ENCODE assay signal across 27 cellular contexts in genomic region chr12:3556716-3557115, GRCh38.
DNase-seq lines count a peak whose midpoint lies in the region; ATAC-seq, FAIRE-seq and TF ChIP-seq lines count a peak whose summit lies in the region.
"Had no signal": no experiment of that assay in that cellular context is flagged by ENCODE, and none has a peak within 500 bp of the region (broad histone marks: within the 10 kb centered on the region; RNA-seq: fewer than 3 reads in every experiment).

No MANE protein-coding gene starts in this region.

- H2BK120ac ChIP-seq in H1 (replicated peaks; ENCODE audit: low read depth, low read length), result no peak overlapping the region

- H3K9ac ChIP-seq in H1 (replicated peaks in 1 of 4; ENCODE audit: extremely low read depth in 1 of 4, low read depth in 3 of 4, low read length in 3 of 4), result no peak overlapping the region
- H3K9ac ChIP-seq: BLaER1 had no signal

- CTCF ChIA-PET in H1 (lab: Charles Lee; ENCODE audit: partially characterized antibody), result interaction anchor here (0.9 to 1.2 kb wide), 4 partner anchors 13 to 256 kb away, joined by 3 to 4 read pairs (median 3); no protein-coding TSS in a partner anchor

- H3K79me2 ChIP-seq in H1 (ENCODE audit: control insufficient read depth in 1 of 2, insufficient read depth in 2 of 2, low read length in 2 of 2), result no peaks in the 10 kb centered on the region

- H3K18ac ChIP-seq in H1 (ENCODE audit: extremely low read depth, low read length), result 0 out of 2 replicates have a peak overlapping the region, but pooled peaks have one; percentile 3

- no peak overlapping the region for H2BK20ac ChIP-seq in H1 (ENCODE audit: low read length)

- TF ChIP-seq CTCF in RWPE2 (IDR thresholded peaks at IDR 0.05; ENCODE audit: poor library complexity, severe bottlenecking), result no peak
- TF ChIP-seq CTCF in H1 (IDR thresholded peaks at IDR 0.05; ENCODE audit: control extremely low read depth in 1 of 3, insufficient read depth in 1 of 3, low read depth in 1 of 3, low read length in 3 of 3), result no peak
- no peak for TF ChIP-seq CTCF in GM13977 (IDR thresholded peaks at IDR 0.05; ENCODE audit: extremely low read depth, insufficient read depth, missing control alignments)

- no peak overlapping the region for H3K4ac ChIP-seq in H1 (replicated peaks; ENCODE audit: insufficient read length, low read depth, low read length)

- no peak overlapping the region for H4K5ac ChIP-seq in H1 (ENCODE audit: insufficient read length, low read depth, low read length)

- no peak overlapping the region for H2BK5ac ChIP-seq in H1 (ENCODE audit: low read depth, low read length)

- H4K20me1 ChIP-seq in H1 (replicated peaks in 1 of 2; ENCODE audit: control insufficient read depth in 1 of 2, insufficient read depth in 2 of 2, low read length in 2 of 2), result no peaks in the 10 kb centered on the region
- H4K20me1 ChIP-seq: BLaER1 had no signal

- H3K27ac ChIP-seq in RWPE2 (ENCODE audit: poor library complexity, severe bottlenecking) (no peak overlapping the region), H1 (ENCODE audit: low read depth, low read length) (no peak overlapping the region)
- H3K27ac ChIP-seq: BLaER1 had no signal

- no peaks in the 10 kb centered on the region for H3K9me3 ChIP-seq in RWPE2 (ENCODE audit: severe bottlenecking)
- no peaks in the 10 kb centered on the region for H3K9me3 ChIP-seq in H1 (ENCODE audit: insufficient read depth in 2 of 2, low read depth in 1 of 2, low read length in 1 of 2)
- H3K9me3 ChIP-seq: BE2C, BLaER1 had no signal

- TF ChIP-seq POLR2A in H1 (IDR thresholded peaks at IDR 0.05; ENCODE audit: control extremely low read depth in 1 of 2, low read depth in 2 of 2, low read length in 2 of 2), result no peak

- H3K4me3 ChIP-seq in RWPE2 (ENCODE audit: severe bottlenecking), result no peak overlapping the region
- H3K4me3 ChIP-seq in H1 (ENCODE audit: extremely low read depth in 1 of 4, insufficient read depth in 2 of 4, low read depth in 3 of 4, low read length in 4 of 4), result no peak overlapping the region
- H3K4me3 ChIP-seq: BLaER1, GM12878 had no signal

- FAIRE-seq in H1 (lab: Jason Lieb, UNC), result no peak
- FAIRE-seq: A204.1, GM12878, GM12892, GM19239 had no signal

- H3K4me2 ChIP-seq in H1 (ENCODE audit: insufficient read depth in 1 of 2, low read depth in 2 of 2, low read length in 2 of 2), result no peak overlapping the region
- H3K4me2 ChIP-seq: BLaER1 had no signal

- H3K27me3 ChIP-seq in RWPE2 (ENCODE audit: insufficient read depth, poor library complexity, severe bottlenecking) (peaks cover 5% of the 10 kb centered on the region), H1 (replicated peaks in 1 of 4; ENCODE audit: control insufficient read depth in 3 of 4, extremely low read depth in 1 of 4, insufficient read depth in 3 of 4, low read length in 3 of 4) (no peaks in the 10 kb centered on the region; a peak in 2 of 7 replicates)
- H3K27me3 ChIP-seq: BLaER1 had no signal

- no peaks in the 10 kb centered on the region for H3K23me2 ChIP-seq in H1 (ENCODE audit: low read depth, low read length)

- no peak overlapping the region for H2BK15ac ChIP-seq in H1 (ENCODE audit: low read length)

- H3K56ac ChIP-seq in H1 (replicated peaks; ENCODE audit: insufficient read length, low read depth, low read length), result no peak overlapping the region

- in situ Hi-C loops in GM13977 (cut with MboI; ENCODE audit: low pct_unique_long_range_greater_than_20kb, low sequenced_read_pairs, unreplicated experiment), result no loop called here

- H3K23ac ChIP-seq in H1 (ENCODE audit: insufficient read length), result no peak overlapping the region

- H3K4me1 ChIP-seq in RWPE2 (ENCODE audit: insufficient read depth, poor library complexity, severe bottlenecking) (no peaks in the 10 kb centered on the region), H1 (replicated peaks in 1 of 4; ENCODE audit: control insufficient read depth in 3 of 4, insufficient read depth in 4 of 4, low read length in 3 of 4) (peaks cover 0 to 6% (median 4%) of the 10 kb centered on the region in 4 experiments; a peak in 4 of 7 replicates)
- H3K4me1 ChIP-seq: BE2C had no signal

- POLR2A ChIA-PET in H1 (lab: Charles Lee; ENCODE audit: partially characterized antibody), result no interaction called here

- peak; percentile 42 for DNase-seq in RWPE2 (ENCODE audit: low spot score)
- DNase-seq in H1 (ENCODE audit: low read depth in 1 of 2, low spot score in 2 of 2), result no peak
- peak; percentile 85 for DNase-seq in mesenteric fat pad (ENCODE audit: low spot score)
- peak; percentile 10 for DNase-seq in sciatic nerve (ENCODE audit: low spot score)
- no peak for DNase-seq in GM13977 (ENCODE audit: low spot score)
- no peak for DNase-seq in NCI-H146 treated with DMSO at 0.1 percent for 48 hours (lab: John Stamatoyannopoulos, UW; ENCODE audit: unreplicated experiment)
- DNase-seq: 8988T; ACHN; BE2C; C1 segment of cervical spinal cord; CD4-positive, alpha-beta memory T cell; CD4-positive, CD25-positive, alpha-beta regulatory T cell; CD8-positive, alpha-beta memory T cell; COR-L47; DMS 273 treated with DMSO at 0.1 percent for 48 hours; DMS153; DMS53; DMS79; DND-41; EL; GDM1 had no signal

- 84% methylated on average over 1 of the region's 1 CpG; no CpG with 5 or more reads in 1 of the 2 experiments for WGBS in H1 (ENCODE audit: extremely low coverage in 1 of 2, insufficient coverage in 1 of 2, insufficient read length in 1 of 2, insufficient replicate concordance in 2 of 2, low coverage in 1 of 2, low lambda C conversion rate in 2 of 2, missing lambda C conversion rate in 1 of 2), 2 experiments

- H2AK5ac ChIP-seq in H1 (ENCODE audit: low read depth, low read length), result no peak overlapping the region

- no peaks in the 10 kb centered on the region for H3K79me1 ChIP-seq in H1 (ENCODE audit: low read depth, low read length)

- TF ChIP-seq EP300 in H1 (IDR thresholded peaks at IDR 0.05; ENCODE audit: borderline replicate concordance in 1 of 2, low read depth in 2 of 2, low read length in 2 of 2), result no peak

- H3K36me3 ChIP-seq in RWPE2 (ENCODE audit: low read depth), result no peaks in the 10 kb centered on the region
- H3K36me3 ChIP-seq in H1 (ENCODE audit: control insufficient read depth in 2 of 4, insufficient read depth in 4 of 4, low read length in 3 of 4), result no peaks in the 10 kb centered on the region
- H3K36me3 ChIP-seq: BE2C, BLaER1 had no signal

- no peak for ATAC-seq in RWPE2 (ENCODE audit: low read depth)
- no peak for ATAC-seq in sciatic nerve
- ATAC-seq in HG02884 (IDR thresholded peaks at IDR 0.05; ENCODE audit: unreplicated experiment), result no peak
- ATAC-seq: GM12878 had no signal

- H2BK12ac ChIP-seq in H1 (ENCODE audit: low read depth, low read length), result no peak overlapping the region

- H2AFZ ChIP-seq in H1 (ENCODE audit: low read length), result no peak overlapping the region

- H3K14ac ChIP-seq in H1 (ENCODE audit: insufficient read length), result no peak overlapping the region

- no peak overlapping the region for H4K91ac ChIP-seq in H1 (replicated peaks; ENCODE audit: insufficient read length, low read length)

- no peak overlapping the region for H4K8ac ChIP-seq in H1 (ENCODE audit: extremely low read depth, insufficient read depth, low read length)

- intact Hi-C loops in sciatic nerve (cut with DNase I), result no loop called here

- no peak for TF ChIP-seq RAD21 in H1 (IDR thresholded peaks at IDR 0.05 in 1 of 2, conservative IDR thresholded peaks at IDR 0.05 in 1 of 2; ENCODE audit: low read depth in 2 of 2, low read length in 2 of 2)

TF ChIP-seq in H1, 55 proteins besides CTCF, POLR2A, EP300 and RAD21:
- TF ChIP-seq HDAC6 (IDR thresholded peaks at IDR 0.05; ENCODE audit: low read depth, low read length), result no peak
- TF ChIP-seq GTF2F1 (IDR thresholded peaks at IDR 0.05; ENCODE audit: borderline replicate concordance, low read depth, low read length), result no peak
- no peak for TF ChIP-seq SP2 (IDR thresholded peaks at IDR 0.05; ENCODE audit: low read length)
- no peak for TF ChIP-seq KDM1A (IDR thresholded peaks at IDR 0.05; ENCODE audit: borderline replicate concordance, low read length)
- TF ChIP-seq FOSL1 (IDR thresholded peaks at IDR 0.05; ENCODE audit: insufficient read depth, low read depth, low read length), result no peak
- TF ChIP-seq ASH2L (IDR thresholded peaks at IDR 0.05; ENCODE audit: low read length), result no peak
- no peak for TF ChIP-seq POU5F1 (IDR thresholded peaks at IDR 0.05; ENCODE audit: low read depth, low read length)
- no peak for TF ChIP-seq SIX5 (IDR thresholded peaks at IDR 0.05; ENCODE audit: low read depth, low read length)
- no peak for TF ChIP-seq RFX5 (IDR thresholded peaks at IDR 0.05; ENCODE audit: borderline replicate concordance, low read depth, low read length)
- TF ChIP-seq POLR2AphosphoS5 (IDR thresholded peaks at IDR 0.05; ENCODE audit: low read depth, low read length), result no peak
- no peak for TF ChIP-seq BRCA1 (IDR thresholded peaks at IDR 0.05; ENCODE audit: low read depth, low read length)
- no peak for TF ChIP-seq SIRT6 (IDR thresholded peaks at IDR 0.05; ENCODE audit: low read length)
- TF ChIP-seq NRF1 (IDR thresholded peaks at IDR 0.05; ENCODE audit: low read depth, low read length), result no peak
- TF ChIP-seq TEAD4 (IDR thresholded peaks at IDR 0.05; ENCODE audit: low read depth, low read length), result no peak
- no peak for TF ChIP-seq JUND (IDR thresholded peaks at IDR 0.05; ENCODE audit: low read length)
- no peak for TF ChIP-seq EGR1 (IDR thresholded peaks at IDR 0.05; ENCODE audit: borderline replicate concordance, low read depth, low read length)

Comparison
In these comparisons a context has a peak if more than half of its experiments do, and no peak if none do; other contexts are left out.
1. DNase-seq: peak in RWPE2 (single experiment), mesenteric fat pad (single experiment) and sciatic nerve (single experiment); none in H1 (0 of 2), GM13977 (single experiment) and NCI-H146 treated with DMSO at 0.1 percent for 48 hours (single experiment).